Comparison of ENCODE assay signal across 24 cellular contexts in genomic region chr14:106395460-106396050, GRCh38.
DNase-seq lines count a peak whose midpoint lies in the region; ATAC-seq and TF ChIP-seq lines count a peak whose summit lies in the region.
"Had no signal": no experiment of that assay in that cellular context is flagged by ENCODE, and none has a peak within 500 bp of the region (broad histone marks: within the 10 kb centered on the region; RNA-seq: fewer than 3 reads in every experiment).

No MANE protein-coding gene starts in this region.

- H3K4me1 Mint-ChIP-seq in activated T-cell treated with anti-CD3 and anti-CD28 coated beads, Interleukin-2, amount 50 U/mL, for 24 hours (ENCODE audit: low read depth) = peaks cover 36% of the 10 kb centered on the region
- H3K4me1 Mint-ChIP-seq in CD8-positive, alpha-beta memory T cell = peaks cover 34 to 45% (median 43%) of the 10 kb centered on the region in 3 donors
- peaks cover 37% of the 10 kb centered on the region for H3K4me1 Mint-ChIP-seq in activated CD8-positive, alpha-beta T cell treated with anti-CD3 and anti-CD28 coated beads for 36 hours (ENCODE audit: low read depth)
- H3K4me1 Mint-ChIP-seq: naive B cell had no signal

- peaks cover 27% of the 10 kb centered on the region for H3K27me3 Mint-ChIP-seq in activated T-cell treated with anti-CD3 and anti-CD28 coated beads, Interleukin-2, amount 50 U/mL, for 24 hours
- peaks cover 15 to 28% of the 10 kb centered on the region in 2 donors for H3K27me3 Mint-ChIP-seq in CD8-positive, alpha-beta memory T cell
- peaks cover 8% of the 10 kb centered on the region for H3K27me3 Mint-ChIP-seq in activated CD8-positive, alpha-beta T cell treated with anti-CD3 and anti-CD28 coated beads for 36 hours

- no peak for TF ChIP-seq CTCF in activated CD8-positive, alpha-beta T cell treated with anti-CD3 and anti-CD28 coated beads for 36 hours (IDR thresholded peaks at IDR 0.05)
- no peak for TF ChIP-seq CTCF in mucosa of descending colon (IDR thresholded peaks at IDR 0.05)

- peaks cover 22% of the 10 kb centered on the region for H3K4me1 ChIP-seq in CD8-positive, alpha-beta memory T cell (ENCODE audit: insufficient read depth, low read length)
- H3K4me1 ChIP-seq in mucosa of descending colon (ENCODE audit: low read depth) = no peaks in the 10 kb centered on the region
- H3K4me1 ChIP-seq: A549, BE2C, heart left ventricle, SJSA1 had no signal

- H3K36me3 ChIP-seq in CD8-positive, alpha-beta memory T cell (ENCODE audit: insufficient read depth, low read length) = no peaks in the 10 kb centered on the region
- no peaks in the 10 kb centered on the region for H3K36me3 ChIP-seq in mucosa of descending colon (ENCODE audit: low read depth)
- H3K36me3 ChIP-seq: BE2C, heart left ventricle, SJSA1 had no signal

- POLR2A ChIA-PET in CD8-positive, alpha-beta memory T cell (lab: Charles Lee) = no interaction called here
- POLR2A ChIA-PET in activated CD8-positive, alpha-beta T cell treated with anti-CD3 and anti-CD28 coated beads for 36 hours (lab: Charles Lee) = interaction anchor here (0.9 to 1.3 kb wide), 2 partner anchors 22 to 118 kb away, joined by 3 to 4 read pairs; no protein-coding TSS in a partner anchor

- H3K27ac ChIP-seq in CD8-positive, alpha-beta memory T cell (ENCODE audit: low read depth, low read length) = no peak overlapping the region
- H3K27ac ChIP-seq: A549, dorsolateral prefrontal cortex, heart left ventricle, SJSA1, VCaP had no signal

- no peaks in the 10 kb centered on the region for H3K27me3 ChIP-seq in CD8-positive, alpha-beta memory T cell (ENCODE audit: insufficient read depth, low read length, poor library complexity, severe bottlenecking)
- H3K27me3 ChIP-seq: SJSA1 had no signal

- H3K27ac Mint-ChIP-seq in activated T-cell treated with anti-CD3 and anti-CD28 coated beads, Interleukin-2, amount 50 U/mL, for 24 hours = peak overlapping the region; percentile 92
- H3K27ac Mint-ChIP-seq in CD8-positive, alpha-beta memory T cell = peak overlapping the region in 7 of 8 donors; percentile 64 to 93 (median 84)
- H3K27ac Mint-ChIP-seq in activated CD8-positive, alpha-beta T cell treated with anti-CD3 and anti-CD28 coated beads for 36 hours = peak overlapping the region; percentile 89
- H3K27ac Mint-ChIP-seq: naive B cell had no signal

- ATAC-seq in activated CD8-positive, alpha-beta T cell treated with anti-CD3 and anti-CD28 coated beads for 36 hours = peak; percentile 64
- peak; percentile 10 for ATAC-seq in mucosa of descending colon
- ATAC-seq: A549, heart left ventricle, HepG2, left colon, right cardiac atrium had no signal

- intact Hi-C loops in activated CD8-positive, alpha-beta T cell treated with anti-CD3 and anti-CD28 coated beads for 36 hours (cut with micrococcal nuclease) = no loop called here
- intact Hi-C loops in mucosa of descending colon (cut with DNase I, micrococcal nuclease) = no loop called here

- DNase-seq in activated T-cell treated with anti-CD3 and anti-CD28 coated beads, Interleukin-2, amount 50 U/mL, for 24 hours = no peak
- no peak for DNase-seq in activated T-cell treated with anti-CD3 and anti-CD28 coated beads, Interleukin-2, amount 50 U/mL, for 48 hours
- no peak for DNase-seq in CD8-positive, alpha-beta memory T cell
- peak; percentile 67 for DNase-seq in activated CD8-positive, alpha-beta T cell treated with anti-CD3 and anti-CD28 coated beads for 36 hours
- no peak for DNase-seq in mucosa of descending colon
- no peak for DNase-seq in EL
- DNase-seq in NCI-H1092 (lab: John Stamatoyannopoulos, UW) = no peak
- DNase-seq in NCI-H510A (lab: John Stamatoyannopoulos, UW) = no peak
- DNase-seq: activated effector memory CD4-positive, alpha-beta T cell treated with Interleukin-2 at 50 U/mL for 16 hours; BE2C; dorsolateral prefrontal cortex; heart left ventricle; left colon; mesendoderm; naive B cell; NCI-H2081; NCI-H446 treated with DMSO at 0.1 percent for 48 hours; right cardiac atrium; stimulated activated CD4-positive, alpha-beta T cell treated with anti-CD3 and anti-CD28 coated beads, Interleukin-12 subunit alpha, Interleukin-12 subunit beta, amount 100 ng/mL, for 4 hours; stimulated activated CD8-positive, alpha-beta memory T cell treated with anti-CD3 and anti-CD28 coated beads, Interleukin-4, amount 100 ng/mL, for 48 hours had no signal

- H3K9me3 Mint-ChIP-seq in activated T-cell treated with anti-CD3 and anti-CD28 coated beads, Interleukin-2, amount 50 U/mL, for 24 hours = no peaks in the 10 kb centered on the region
- H3K9me3 Mint-ChIP-seq in CD8-positive, alpha-beta memory T cell = no peaks in the 10 kb centered on the region
- H3K9me3 Mint-ChIP-seq in activated CD8-positive, alpha-beta T cell treated with anti-CD3 and anti-CD28 coated beads for 36 hours = no peaks in the 10 kb centered on the region
- H3K9me3 Mint-ChIP-seq: naive B cell had no signal

- H3K4me3 Mint-ChIP-seq in activated T-cell treated with anti-CD3 and anti-CD28 coated beads, Interleukin-2, amount 50 U/mL, for 24 hours = peak overlapping the region; percentile 66
- H3K4me3 Mint-ChIP-seq in CD8-positive, alpha-beta memory T cell = peak overlapping the region in 5 of 7 donors; percentile 10 to 66 (median 51)
- H3K4me3 Mint-ChIP-seq in activated CD8-positive, alpha-beta T cell treated with anti-CD3 and anti-CD28 coated beads for 36 hours = peak overlapping the region; percentile 42
- H3K4me3 Mint-ChIP-seq: naive B cell had no signal

- H3K36me3 Mint-ChIP-seq in activated T-cell treated with anti-CD3 and anti-CD28 coated beads, Interleukin-2, amount 50 U/mL, for 24 hours (ENCODE audit: low read depth) = no peaks in the 10 kb centered on the region
- H3K36me3 Mint-ChIP-seq in CD8-positive, alpha-beta memory T cell = no peaks in the 10 kb centered on the region
- no peaks in the 10 kb centered on the region for H3K36me3 Mint-ChIP-seq in activated CD8-positive, alpha-beta T cell treated with anti-CD3 and anti-CD28 coated beads for 36 hours (ENCODE audit: low read depth)
- H3K36me3 Mint-ChIP-seq: naive B cell had no signal

- no peaks in the 10 kb centered on the region for H3K9me3 ChIP-seq in CD8-positive, alpha-beta memory T cell (ENCODE audit: low read length)
- H3K9me3 ChIP-seq in mucosa of descending colon = no peaks in the 10 kb centered on the region
- H3K9me3 ChIP-seq: A549, BE2C, heart left ventricle, SJSA1 had no signal

- CTCF ChIA-PET in CD8-positive, alpha-beta memory T cell (lab: Charles Lee) = interaction anchor here (1.4 to 1.5 kb wide), 2 partner anchors 22 to 26 kb away, joined by 3 to 4 read pairs; no protein-coding TSS in a partner anchor
- CTCF ChIA-PET in activated CD8-positive, alpha-beta T cell treated with anti-CD3 and anti-CD28 coated beads for 36 hours (lab: Charles Lee) = interaction anchor here (0.7 to 5.5 kb wide), 11 partner anchors 14 to 327 kb away, joined by 3 to 68 read pairs (median 3); no protein-coding TSS in a partner anchor

- H3K4me3 ChIP-seq in CD8-positive, alpha-beta memory T cell (ENCODE audit: low read length) = no peak overlapping the region
- H3K4me3 ChIP-seq in mucosa of descending colon = no peak overlapping the region
- H3K4me3 ChIP-seq: A549, dorsolateral prefrontal cortex, heart left ventricle, SJSA1 had no signal
